In the genomic region with DNA sequence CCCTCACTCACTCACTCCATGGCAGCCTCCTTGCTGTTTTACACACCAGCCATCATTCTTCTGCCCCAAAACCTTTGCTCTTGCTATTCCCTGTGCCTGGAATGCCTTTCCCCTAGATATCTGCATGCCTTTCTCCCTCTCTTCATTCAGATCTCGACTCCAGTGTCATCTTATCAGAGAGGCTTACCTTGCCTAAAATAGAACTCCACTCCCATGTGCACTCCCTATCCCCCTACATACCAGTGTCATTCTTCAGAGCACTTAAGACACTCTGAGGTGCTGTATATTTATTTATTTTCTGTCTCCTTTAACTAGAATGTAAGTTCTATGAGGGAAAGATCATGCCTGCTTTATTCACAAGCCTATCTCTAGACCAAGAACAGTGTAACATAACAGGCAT, we compare ENCODE assay signal across 16 cellular contexts. TPM values are rescaled to one million over a fixed set of nuclear protein-coding genes. Genes with fewer than 3 reads are reported as not detected.
DNase-seq lines count a peak whose midpoint lies in the region; ATAC-seq and TF ChIP-seq lines count a peak whose summit lies in the region.
"Had no signal": no experiment of that assay in that cellular context is flagged by ENCODE, and none has a peak within 500 bp of the region (broad histone marks: within the 10 kb centered on the region; RNA-seq: fewer than 3 reads in every experiment).

No MANE protein-coding gene starts in this region.

- DNase-seq in cardiac muscle cell (ENCODE audit: low read depth in 1 of 2, low spot score in 1 of 2) = no peak
- no peak for DNase-seq in heart left ventricle
- DNase-seq in WTC11 (ENCODE audit: low spot score) = no peak
- peak; percentile 38 for DNase-seq in myocyte (ENCODE audit: low read depth)
- no peak for DNase-seq in ascending aorta (ENCODE audit: low spot score in 2 of 2)
- DNase-seq in activated CD8-positive, alpha-beta memory T cell treated with anti-CD3 and anti-CD28 coated beads, Interleukin-2, amount 50 U/mL, for 4 hours = no peak
- DNase-seq: CD8-positive, alpha-beta memory T cell; COR-L47; DMS 273 treated with DMSO at 0.1 percent for 48 hours; DMS53; DND-41; EL; HCEC 1CT had no signal

- H3K27ac ChIP-seq in cardiac muscle cell (peak overlapping the region; percentile 22), heart left ventricle (no peak overlapping the region), ascending aorta (no peak overlapping the region)
- H3K27ac ChIP-seq: BLaER1 treated with 17β-estradiol and CSF1 and Interleukin-3, amounts not matched to agents 10 nM and 100 nM; HL-60 had no signal

- intact Hi-C loops in heart left ventricle (cut with DNase I) (no loop called here), ascending aorta (cut with DNase I) (no loop called here)

- H3K27me3 ChIP-seq in cardiac muscle cell (no peaks in the 10 kb centered on the region), heart left ventricle (no peaks in the 10 kb centered on the region), ascending aorta (no peaks in the 10 kb centered on the region)
- H3K27me3 ChIP-seq: BLaER1 treated with 17β-estradiol and CSF1 and Interleukin-3, amounts not matched to agents 10 nM and 100 nM had no signal

- H3K4me3 ChIP-seq in cardiac muscle cell (no peak overlapping the region), heart left ventricle (no peak overlapping the region), ascending aorta (no peak overlapping the region)
- H3K4me3 ChIP-seq: BLaER1 treated with 17β-estradiol and CSF1 and Interleukin-3, amounts not matched to agents 10 nM and 100 nM had no signal

- H3K36me3 ChIP-seq in cardiac muscle cell = no peaks in the 10 kb centered on the region
- no peaks in the 10 kb centered on the region for H3K36me3 ChIP-seq in heart left ventricle
- H3K36me3 ChIP-seq in ascending aorta = no peaks in the 10 kb centered on the region

- no peak for TF ChIP-seq CTCF in cardiac muscle cell (IDR thresholded peaks at IDR 0.05; ENCODE audit: low read depth, low read length)
- TF ChIP-seq CTCF in heart left ventricle (IDR thresholded peaks at IDR 0.05) = no peak
- TF ChIP-seq CTCF in WTC11 (IDR thresholded peaks at IDR 0.05) = no peak
- TF ChIP-seq CTCF in ascending aorta (IDR thresholded peaks at IDR 0.05) = no peak

- peaks cover 4% of the 10 kb centered on the region for H3K4me1 Mint-ChIP-seq in WTC11
- H3K4me1 Mint-ChIP-seq: B cell; CD8-positive, alpha-beta memory T cell had no signal

- 22 to 29% (median 26%) methylated on average over 1 of the region's 1 CpG for WGBS in heart left ventricle, 4 donors

- no peaks in the 10 kb centered on the region for H3K9me3 ChIP-seq in cardiac muscle cell (ENCODE audit: low read depth)
- peaks cover 0 to 9% (median 0%) of the 10 kb centered on the region in 12 donors for H3K9me3 ChIP-seq in heart left ventricle
- no peaks in the 10 kb centered on the region for H3K9me3 ChIP-seq in ascending aorta
- H3K9me3 ChIP-seq: BLaER1 treated with 17β-estradiol and CSF1 and Interleukin-3, amounts not matched to agents 10 nM and 100 nM had no signal

- no peak for TF ChIP-seq POLR2A in heart left ventricle (IDR thresholded peaks at IDR 0.05)

- POLR2A ChIA-PET in WTC11 (lab: Charles Lee) = no interaction called here

- CTCF ChIA-PET in WTC11 (lab: Charles Lee) = no interaction called here

- H3K4me1 ChIP-seq in cardiac muscle cell (ENCODE audit: low read depth) = peaks cover 17% of the 10 kb centered on the region
- H3K4me1 ChIP-seq in heart left ventricle = no peaks in the 10 kb centered on the region
- H3K4me1 ChIP-seq in ascending aorta = no peaks in the 10 kb centered on the region

- no peaks in the 10 kb centered on the region for H3K27me3 Mint-ChIP-seq in WTC11 (ENCODE audit: low read depth)
- H3K27me3 Mint-ChIP-seq: B cell; CD8-positive, alpha-beta memory T cell had no signal

- ATAC-seq in heart left ventricle (no peak), WTC11 (no peak)

- H3K27ac Mint-ChIP-seq in WTC11 = peak overlapping the region; percentile 12; the same call in 1 of the 2 replicates
- H3K27ac Mint-ChIP-seq: B cell; CD8-positive, alpha-beta memory T cell had no signal

- H3K36me3 Mint-ChIP-seq in WTC11 = peaks cover 34% of the 10 kb centered on the region

- no peak overlapping the region for H3K4me3 Mint-ChIP-seq in WTC11
- H3K4me3 Mint-ChIP-seq: B cell; CD8-positive, alpha-beta memory T cell had no signal

- H3K9me3 Mint-ChIP-seq in WTC11 = peaks cover 9% of the 10 kb centered on the region

TF ChIP-seq in WTC11, 78 proteins besides CTCF, POLR2A, EP300 and RAD21:
- TF ChIP-seq NR3C1 (CRISPR knock-in tag; conservative IDR thresholded peaks at IDR 0.05; ENCODE audit: low read depth) (no peak), SOX15 (CRISPR knock-in tag; IDR thresholded peaks at IDR 0.05) (no peak), RORB (CRISPR knock-in tag; IDR thresholded peaks at IDR 0.05) (no peak), TP53 (CRISPR knock-in tag; IDR thresholded peaks at IDR 0.05) (no peak), NFYB (CRISPR knock-in tag; conservative IDR thresholded peaks at IDR 0.05; ENCODE audit: low read depth) (no peak), ZNF219 (CRISPR knock-in tag; IDR thresholded peaks at IDR 0.05; ENCODE audit: borderline replicate concordance) (no peak), NFE2L1 (CRISPR knock-in tag; IDR thresholded peaks at IDR 0.05) (no peak)
- TF ChIP-seq, protein P1, sequence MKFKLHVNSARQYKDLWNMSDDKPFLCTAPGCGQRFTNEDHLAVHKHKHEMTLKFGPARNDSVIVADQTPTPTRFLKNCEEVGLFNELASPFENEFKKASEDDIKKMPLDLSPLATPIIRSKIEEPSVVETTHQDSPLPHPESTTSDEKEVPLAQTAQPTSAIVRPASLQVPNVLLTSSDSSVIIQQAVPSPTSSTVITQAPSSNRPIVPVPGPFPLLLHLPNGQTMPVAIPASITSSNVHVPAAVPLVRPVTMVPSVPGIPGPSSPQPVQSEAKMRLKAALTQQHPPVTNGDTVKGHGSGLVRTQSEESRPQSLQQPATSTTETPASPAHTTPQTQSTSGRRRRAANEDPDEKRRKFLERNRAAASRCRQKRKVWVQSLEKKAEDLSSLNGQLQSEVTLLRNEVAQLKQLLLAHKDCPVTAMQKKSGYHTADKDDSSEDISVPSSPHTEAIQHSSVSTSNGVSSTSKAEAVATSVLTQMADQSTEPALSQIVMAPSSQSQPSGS (CRISPR knock-in tag; IDR thresholded peaks at IDR 0.05; ENCODE audit: borderline replicate concordance, low read depth) = no peak
- TF ChIP-seq, protein P2, sequence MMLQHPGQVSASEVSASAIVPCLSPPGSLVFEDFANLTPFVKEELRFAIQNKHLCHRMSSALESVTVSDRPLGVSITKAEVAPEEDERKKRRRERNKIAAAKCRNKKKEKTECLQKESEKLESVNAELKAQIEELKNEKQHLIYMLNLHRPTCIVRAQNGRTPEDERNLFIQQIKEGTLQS (CRISPR knock-in tag; conservative IDR thresholded peaks at IDR 0.05) = no peak

RNA-seq across cellular contexts. Expression of a gene that starts 45.1 kb away (rescaled TPM):
- total RNA-seq in cardiac muscle cell = 3.0 and 10.4 TPM in 2 replicates
- 3.2 and 3.9 TPM in 2 replicates for polyA plus RNA-seq in cardiac muscle cell
- 1 to 10 TPM; 1.4 to 2.9 (median 1.6) TPM for total RNA-seq in heart left ventricle
- 1 to 10 TPM in 1 of 2 donors, under 1 TPM in 1; 0.85 to 1.8 TPM for polyA plus RNA-seq in heart left ventricle
- 46.6 to 56.2 TPM (median 47.1 TPM) in 3 replicates for total RNA-seq in WTC11 (2021)
- 2.8 and 3.2 TPM in 2 replicates for total RNA-seq in myocyte
- 0.83 TPM for polyA plus RNA-seq in myocyte (2012)
- total RNA-seq in ascending aorta = 0.11 TPM

RNA-seq across cellular contexts. Expression of a gene that starts 45.4 kb away (rescaled TPM):
- total RNA-seq in cardiac muscle cell (27.7 and 48.5 TPM in 2 replicates), heart left ventricle (10 to 100 TPM; 43.0 to 70.0 (median 50.3) TPM), WTC11 (2021) (37.5 to 46.2 TPM (median 42.3 TPM) in 3 replicates), myocyte (45.2 and 53.0 TPM in 2 replicates), ascending aorta (7.3 TPM)
- polyA plus RNA-seq in cardiac muscle cell (57.0 and 88.6 TPM in 2 replicates), heart left ventricle (10 to 100 TPM; 43.3 to 73.0 TPM)
- polyA plus RNA-seq in myocyte (2012) = 17.5 TPM
